10 cellular contexts compared by ENCODE assay signal in genomic region chr9:127852829-127853228, GRCh38. TPM values are rescaled to one million over a fixed set of nuclear protein-coding genes. Genes with fewer than 3 reads are reported as not detected.
DNase-seq lines count a peak whose midpoint lies in the region; ATAC-seq, FAIRE-seq and TF ChIP-seq lines count a peak whose summit lies in the region.
"Had no signal": no experiment of that assay in that cellular context is flagged by ENCODE, and none has a peak within 500 bp of the region (broad histone marks: within the 10 kb centered on the region; RNA-seq: fewer than 3 reads in every experiment).

No MANE protein-coding gene starts in this region.

- no peak for TF ChIP-seq EP300 in HepG2 (IDR thresholded peaks at IDR 0.05; ENCODE audit: low read depth in 2 of 2, low read length in 2 of 2)
- TF ChIP-seq EP300 in HepG2 (CRISPR knock-in tag; IDR thresholded peaks at IDR 0.05; ENCODE audit: borderline replicate concordance), result no peak

- H3K27ac Mint-ChIP-seq in activated CD4-positive, alpha-beta T cell treated with anti-CD3 and anti-CD28 coated beads for 36 hours, result peak overlapping the region; percentile 10

- no peaks in the 10 kb centered on the region for H4K20me1 ChIP-seq in HepG2 (ENCODE audit: insufficient read depth, low read length)

- no peak for ATAC-seq in activated CD4-positive, alpha-beta T cell treated with anti-CD3 and anti-CD28 coated beads for 36 hours
- ATAC-seq in HepG2, result no peak
- no peak for ATAC-seq in GM19397 (IDR thresholded peaks at IDR 0.05; ENCODE audit: unreplicated experiment)
- ATAC-seq: Panc1 had no signal

- no TSS peak for BruUV-seq in HepG2 (replicated peaks; lab: Mats Ljungman, UMichigan)

- H2AFZ ChIP-seq in HepG2 (ENCODE audit: low read length), result no peak overlapping the region

- intact Hi-C loops in activated CD4-positive, alpha-beta T cell treated with anti-CD3 and anti-CD28 coated beads for 36 hours (cut with DNase I, micrococcal nuclease), result no loop called here
- intact Hi-C loops in ascending aorta (cut with DNase I), result no loop called here
- intact Hi-C loops in HepG2 (cut with micrococcal nuclease; ENCODE audit: unreplicated experiment), result no loop called here

- no peak for DNase-seq in activated CD4-positive, alpha-beta T cell treated with anti-CD3 and anti-CD28 coated beads for 36 hours
- DNase-seq in activated CD4-positive, alpha-beta T cell treated with anti-CD3 and anti-CD28 coated beads, Interleukin-2, amount 50 U/mL, for 48 hours, result no peak
- no peak for DNase-seq in ascending aorta (ENCODE audit: low spot score in 2 of 2)
- no peak for DNase-seq in HepG2 (ENCODE audit: low spot score)
- no peak for DNase-seq in GM19238 (ENCODE audit: insufficient read length, low spot score)
- DNase-seq in NCI-H345 (lab: John Stamatoyannopoulos, UW), result no peak
- DNase-seq: NCI-H1436 had no signal

- TF ChIP-seq RAD21 in HepG2 (CRISPR knock-in tag; IDR thresholded peaks at IDR 0.05), result no peak

- H3K27ac ChIP-seq in ascending aorta (peak overlapping the region; percentile 96 to 97), HepG2 (ENCODE audit: extremely low read length, insufficient read depth, low read length) (no peak overlapping the region), stomach smooth muscle (ENCODE audit: low read length) (peak overlapping the region; percentile 11)

- CTCF ChIA-PET in activated CD4-positive, alpha-beta T cell treated with anti-CD3 and anti-CD28 coated beads for 36 hours (lab: Charles Lee), result interaction anchor here (0.6 to 2.1 kb wide), 6 partner anchors 10 to 117 kb away, joined by 3 to 7 read pairs (median 3); no protein-coding TSS in a partner anchor
- CTCF ChIA-PET in HepG2 (lab: Yijun Ruan, JAX; ENCODE audit: low intra/inter-chr PET ratio, low total read pairs), result no interaction called here

- no peak for TF ChIP-seq POLR2A in HepG2 (IDR thresholded peaks at IDR 0.05; ENCODE audit: insufficient read depth in 1 of 2, low read depth in 2 of 2, low read length in 2 of 2)

- in situ Hi-C loops in HepG2 (cut with HindIII; ENCODE audit: extremely low pct_ligation_motif_present, low pct_unique_long_range_greater_than_20kb), result no loop called here

- peak overlapping the region; percentile 83 for H3K4me3 Mint-ChIP-seq in activated CD4-positive, alpha-beta T cell treated with anti-CD3 and anti-CD28 coated beads for 36 hours

- H3K9me3 ChIP-seq in ascending aorta, result peaks cover 6 to 10% of the 10 kb centered on the region in 2 donors
- 0 out of 2 replicates have a peak, but pooled peaks cover 7% of the 10 kb centered on the region for H3K9me3 ChIP-seq in HepG2 (ENCODE audit: low read length)
- peaks cover 0 to 8% of the 10 kb centered on the region in 2 donors for H3K9me3 ChIP-seq in stomach smooth muscle (ENCODE audit: control insufficient read depth in 2 of 2, low read length in 2 of 2)

- H3K4me1 ChIP-seq in ascending aorta (peaks cover 5 to 36% of the 10 kb centered on the region in 2 donors), HepG2 (ENCODE audit: insufficient read depth, low read length) (peaks cover 70% of the 10 kb centered on the region), stomach smooth muscle (ENCODE audit: control insufficient read depth, insufficient read depth, low read length) (peaks cover 17% of the 10 kb centered on the region)

- WGBS in HepG2 (ENCODE audit: low lambda C conversion rate), result 83% methylated on average over 8 of the region's 9 CpGs

- FAIRE-seq in HepG2 (lab: Jason Lieb, UNC), result no peak

- no peaks in the 10 kb centered on the region for H3K27me3 Mint-ChIP-seq in activated CD4-positive, alpha-beta T cell treated with anti-CD3 and anti-CD28 coated beads for 36 hours

- POLR2A ChIA-PET in activated CD4-positive, alpha-beta T cell treated with anti-CD3 and anti-CD28 coated beads for 36 hours (lab: Charles Lee), result no interaction called here
- POLR2A ChIA-PET in HepG2 (lab: Yijun Ruan, JAX), result no interaction called here

- peaks cover 27% of the 10 kb centered on the region for H3K36me3 Mint-ChIP-seq in activated CD4-positive, alpha-beta T cell treated with anti-CD3 and anti-CD28 coated beads for 36 hours (ENCODE audit: low read depth)

- H3K4me3 ChIP-seq in ascending aorta (peak overlapping the region; percentile 50 to 77), HepG2 (replicated peaks in 1 of 3; ENCODE audit: insufficient read depth in 1 of 3, low read depth in 2 of 3, low read length in 3 of 3) (no peak overlapping the region), stomach smooth muscle (ENCODE audit: low read length in 2 of 2) (peak overlapping the region; percentile 25 to 76)

- peaks cover 23% of the 10 kb centered on the region for H3K4me1 Mint-ChIP-seq in activated CD4-positive, alpha-beta T cell treated with anti-CD3 and anti-CD28 coated beads for 36 hours

- TF ChIP-seq CTCF in ascending aorta (IDR thresholded peaks at IDR 0.05) (no peak), HepG2 (CRISPR knock-in tag; IDR thresholded peaks at IDR 0.05) (no peak)

- no peak overlapping the region for H3K4me2 ChIP-seq in HepG2 (ENCODE audit: low read depth, low read length)

- H3K9me3 Mint-ChIP-seq in activated CD4-positive, alpha-beta T cell treated with anti-CD3 and anti-CD28 coated beads for 36 hours (ENCODE audit: low read depth), result peaks cover 17% of the 10 kb centered on the region

- H3K36me3 ChIP-seq in ascending aorta, result peaks cover 6 to 28% of the 10 kb centered on the region in 2 donors
- no peaks in the 10 kb centered on the region for H3K36me3 ChIP-seq in HepG2 (replicated peaks in 1 of 2; ENCODE audit: control insufficient read depth in 1 of 2, insufficient read depth in 2 of 2, low read length in 2 of 2)
- no peaks in the 10 kb centered on the region for H3K36me3 ChIP-seq in stomach smooth muscle (ENCODE audit: control insufficient read depth in 2 of 2, insufficient read depth in 2 of 2, low read length in 2 of 2)

- H3K27me3 ChIP-seq in ascending aorta (no peaks in the 10 kb centered on the region), HepG2 (ENCODE audit: control insufficient read depth in 1 of 2, insufficient read depth in 2 of 2, low read length in 2 of 2) (0 out of 5 replicates have a peak, but pooled peaks cover 0 to 1% of the 10 kb centered on the region in 2 experiments), stomach smooth muscle (ENCODE audit: control insufficient read depth in 1 of 2, insufficient read depth in 2 of 2, low read length in 2 of 2) (no peaks in the 10 kb centered on the region)

- no peaks in the 10 kb centered on the region for H3K79me2 ChIP-seq in HepG2 (ENCODE audit: insufficient read depth, low read length)

- H3K9ac ChIP-seq in HepG2 (ENCODE audit: insufficient read depth, low read depth, low read length) (no peak overlapping the region), stomach smooth muscle (ENCODE audit: low read length in 2 of 2) (peak overlapping the region; percentile 33 to 60)

RNA-seq across cellular contexts. Expression of gene ENG, which starts 1.6 kb away (rescaled TPM):
- total RNA-seq in activated CD4-positive, alpha-beta T cell treated with anti-CD3 and anti-CD28 coated beads for 36 hours, result 10 to 100 TPM; 13.9 to 15.2 TPM
- total RNA-seq in ascending aorta (675 TPM), HepG2 (2016; rRNA removed; fragmentation: Illumina TruSeq; extraction: Trizol) (0.02 TPM in 1 of 2 replicates, not detected in the other)
- total RNA-seq in HepG2 (2016; cell fraction: cytosol; rRNA removed; fragmentation: Illumina TruSeq; extraction: Trizol; ENCODE audit: low read depth), result not detected in 2 replicates
- 0.07 and 0.17 TPM in 2 replicates for total RNA-seq in HepG2 (2016; cell fraction: insoluble cytoplasmic fraction; rRNA removed; fragmentation: Illumina TruSeq; extraction: Trizol)
- 0.07 and 0.22 TPM in 2 replicates for total RNA-seq in HepG2 (2016; cell fraction: membrane; rRNA removed; fragmentation: Illumina TruSeq; extraction: Trizol)
- total RNA-seq in HepG2 (2016; cell fraction: nucleus; rRNA removed; fragmentation: Illumina TruSeq; extraction: Trizol), result 0.25 TPM in 1 of 2 replicates, not detected in the other
- polyA plus RNA-seq in HepG2 (2011; rRNA removed), result 1.1 and 1.4 TPM in 2 replicates
- 0.82 and 1.1 TPM in 2 replicates for polyA plus RNA-seq in HepG2 (2011; cell fraction: cytosol; rRNA removed)
- polyA plus RNA-seq in HepG2 (2011; cell fraction: nucleus; rRNA removed), result 2.1 and 2.3 TPM in 2 replicates
- 1.4 and 1.5 TPM in 2 replicates for polyA plus RNA-seq in HepG2 (2012)
- polyA plus RNA-seq in HepG2 (2016; cell fraction: cytosol; fragmentation: Illumina TruSeq; extraction: Trizol; ENCODE audit: low read depth), result not detected in 2 replicates
- polyA plus RNA-seq in HepG2 (2016; cell fraction: insoluble cytoplasmic fraction; fragmentation: Illumina TruSeq; extraction: Trizol; ENCODE audit: low read depth), result 0.08 TPM in 1 of 2 replicates, not detected in the other
- 0.06 and 0.13 TPM in 2 replicates for polyA plus RNA-seq in HepG2 (2016; cell fraction: membrane; fragmentation: Illumina TruSeq; extraction: Trizol; ENCODE audit: low read depth)
- polyA plus RNA-seq in HepG2 (2016; cell fraction: nucleus; fragmentation: Illumina TruSeq; extraction: Trizol; ENCODE audit: insufficient read depth, low read depth), result 0.20 and 0.22 TPM in 2 replicates
- polyA minus RNA-seq in HepG2 (2011; rRNA and poly(A)+ RNA removed; ENCODE audit: low replicate concordance), result 1.2 and 26.5 TPM in 2 replicates
- polyA minus RNA-seq in HepG2 (2011; cell fraction: cytosol; rRNA and poly(A)+ RNA removed), result 0.30 and 0.62 TPM in 2 replicates
- 0.75 and 0.90 TPM in 2 replicates for polyA minus RNA-seq in HepG2 (2011; cell fraction: nucleus; rRNA and poly(A)+ RNA removed)

RNA-seq across cellular contexts. Expression of gene AK1, which starts 24.6 kb away (rescaled TPM):
- 10 to 100 TPM; 14.5 to 23.9 TPM for total RNA-seq in activated CD4-positive, alpha-beta T cell treated with anti-CD3 and anti-CD28 coated beads for 36 hours
- total RNA-seq in ascending aorta (64.5 TPM), HepG2 (2016; rRNA removed; fragmentation: Illumina TruSeq; extraction: Trizol) (25.7 and 32.8 TPM in 2 replicates)
- 12.5 and 17.4 TPM in 2 replicates for total RNA-seq in HepG2 (2016; cell fraction: cytosol; rRNA removed; fragmentation: Illumina TruSeq; extraction: Trizol; ENCODE audit: low read depth)
- total RNA-seq in HepG2 (2016; cell fraction: insoluble cytoplasmic fraction; rRNA removed; fragmentation: Illumina TruSeq; extraction: Trizol), result 27.8 and 33.7 TPM in 2 replicates
- total RNA-seq in HepG2 (2016; cell fraction: membrane; rRNA removed; fragmentation: Illumina TruSeq; extraction: Trizol), result 18.2 and 19.8 TPM in 2 replicates
- total RNA-seq in HepG2 (2016; cell fraction: nucleus; rRNA removed; fragmentation: Illumina TruSeq; extraction: Trizol), result 13.7 and 15.3 TPM in 2 replicates
- 19.1 and 28.5 TPM in 2 replicates for polyA plus RNA-seq in HepG2 (2011; rRNA removed)
- polyA plus RNA-seq in HepG2 (2011; cell fraction: cytosol; rRNA removed), result 29.9 and 38.0 TPM in 2 replicates
- 34.1 and 55.6 TPM in 2 replicates for polyA plus RNA-seq in HepG2 (2011; cell fraction: nucleus; rRNA removed)
- 17.5 and 23.3 TPM in 2 replicates for polyA plus RNA-seq in HepG2 (2012)
- 28.9 and 48.9 TPM in 2 replicates for polyA plus RNA-seq in HepG2 (2016; cell fraction: cytosol; fragmentation: Illumina TruSeq; extraction: Trizol; ENCODE audit: low read depth)
- polyA plus RNA-seq in HepG2 (2016; cell fraction: insoluble cytoplasmic fraction; fragmentation: Illumina TruSeq; extraction: Trizol; ENCODE audit: low read depth), result 44.7 and 50.7 TPM in 2 replicates
- polyA plus RNA-seq in HepG2 (2016; cell fraction: membrane; fragmentation: Illumina TruSeq; extraction: Trizol; ENCODE audit: low read depth), result 31.6 and 41.6 TPM in 2 replicates
- polyA plus RNA-seq in HepG2 (2016; cell fraction: nucleus; fragmentation: Illumina TruSeq; extraction: Trizol; ENCODE audit: insufficient read depth, low read depth), result 39.2 and 40.7 TPM in 2 replicates
- 3.6 and 45.8 TPM in 2 replicates for polyA minus RNA-seq in HepG2 (2011; rRNA and poly(A)+ RNA removed; ENCODE audit: low replicate concordance)
- polyA minus RNA-seq in HepG2 (2011; cell fraction: cytosol; rRNA and poly(A)+ RNA removed), result 3.8 and 5.4 TPM in 2 replicates
- polyA minus RNA-seq in HepG2 (2011; cell fraction: nucleus; rRNA and poly(A)+ RNA removed), result 1.7 and 4.1 TPM in 2 replicates

RNA-seq across cellular contexts. Expression of gene ST6GALNAC6, which starts 46.6 kb away (rescaled TPM):
- 10 to 100 TPM; 46.3 to 63.3 TPM for total RNA-seq in activated CD4-positive, alpha-beta T cell treated with anti-CD3 and anti-CD28 coated beads for 36 hours
- total RNA-seq in ascending aorta (172 TPM), HepG2 (2016; rRNA removed; fragmentation: Illumina TruSeq; extraction: Trizol) (16.7 and 18.5 TPM in 2 replicates)
- 13.5 and 13.9 TPM in 2 replicates for total RNA-seq in HepG2 (2016; cell fraction: cytosol; rRNA removed; fragmentation: Illumina TruSeq; extraction: Trizol; ENCODE audit: low read depth)
- total RNA-seq in HepG2 (2016; cell fraction: insoluble cytoplasmic fraction; rRNA removed; fragmentation: Illumina TruSeq; extraction: Trizol), result 11.7 and 18.2 TPM in 2 replicates
- 42.0 and 46.1 TPM in 2 replicates for total RNA-seq in HepG2 (2016; cell fraction: membrane; rRNA removed; fragmentation: Illumina TruSeq; extraction: Trizol)
- 13.4 and 15.1 TPM in 2 replicates for total RNA-seq in HepG2 (2016; cell fraction: nucleus; rRNA removed; fragmentation: Illumina TruSeq; extraction: Trizol)
- polyA plus RNA-seq in HepG2 (2011; rRNA removed), result 65.4 and 103 TPM in 2 replicates
- 63.0 and 69.3 TPM in 2 replicates for polyA plus RNA-seq in HepG2 (2011; cell fraction: cytosol; rRNA removed)
- polyA plus RNA-seq in HepG2 (2011; cell fraction: nucleus; rRNA removed), result 134 and 138 TPM in 2 replicates
- polyA plus RNA-seq in HepG2 (2012), result 36.1 and 53.0 TPM in 2 replicates
- polyA plus RNA-seq in HepG2 (2016; cell fraction: cytosol; fragmentation: Illumina TruSeq; extraction: Trizol; ENCODE audit: low read depth), result 33.4 and 37.1 TPM in 2 replicates
- 18.0 and 19.3 TPM in 2 replicates for polyA plus RNA-seq in HepG2 (2016; cell fraction: insoluble cytoplasmic fraction; fragmentation: Illumina TruSeq; extraction: Trizol; ENCODE audit: low read depth)
- 54.8 and 59.0 TPM in 2 replicates for polyA plus RNA-seq in HepG2 (2016; cell fraction: membrane; fragmentation: Illumina TruSeq; extraction: Trizol; ENCODE audit: low read depth)
- polyA plus RNA-seq in HepG2 (2016; cell fraction: nucleus; fragmentation: Illumina TruSeq; extraction: Trizol; ENCODE audit: insufficient read depth, low read depth), result 32.9 and 35.5 TPM in 2 replicates
- 41.6 and 91.9 TPM in 2 replicates for polyA minus RNA-seq in HepG2 (2011; rRNA and poly(A)+ RNA removed; ENCODE audit: low replicate concordance)
- 15.4 and 21.1 TPM in 2 replicates for polyA minus RNA-seq in HepG2 (2011; cell fraction: cytosol; rRNA and poly(A)+ RNA removed)
- polyA minus RNA-seq in HepG2 (2011; cell fraction: nucleus; rRNA and poly(A)+ RNA removed), result 22.4 and 22.6 TPM in 2 replicates

RNA-seq across cellular contexts. Expression of gene FPGS, which starts 50.1 kb away (rescaled TPM):
- 10 to 100 TPM; 71.9 to 80.4 TPM for total RNA-seq in activated CD4-positive, alpha-beta T cell treated with anti-CD3 and anti-CD28 coated beads for 36 hours
- 286 TPM for total RNA-seq in ascending aorta
- total RNA-seq in HepG2 (2016; rRNA removed; fragmentation: Illumina TruSeq; extraction: Trizol), result 20.3 and 35.6 TPM in 2 replicates
- 7.4 and 10.3 TPM in 2 replicates for total RNA-seq in HepG2 (2016; cell fraction: cytosol; rRNA removed; fragmentation: Illumina TruSeq; extraction: Trizol; ENCODE audit: low read depth)
- 18.5 and 37.2 TPM in 2 replicates for total RNA-seq in HepG2 (2016; cell fraction: insoluble cytoplasmic fraction; rRNA removed; fragmentation: Illumina TruSeq; extraction: Trizol)
- total RNA-seq in HepG2 (2016; cell fraction: membrane; rRNA removed; fragmentation: Illumina TruSeq; extraction: Trizol), result 18.1 and 18.9 TPM in 2 replicates
- total RNA-seq in HepG2 (2016; cell fraction: nucleus; rRNA removed; fragmentation: Illumina TruSeq; extraction: Trizol), result 26.8 and 31.7 TPM in 2 replicates
- 36.8 and 41.3 TPM in 2 replicates for polyA plus RNA-seq in HepG2 (2011; rRNA removed)
- polyA plus RNA-seq in HepG2 (2011; cell fraction: cytosol; rRNA removed), result 20.2 and 34.2 TPM in 2 replicates
- polyA plus RNA-seq in HepG2 (2011; cell fraction: nucleus; rRNA removed), result 102 and 128 TPM in 2 replicates
- polyA plus RNA-seq in HepG2 (2012), result 16.9 and 23.2 TPM in 2 replicates
- polyA plus RNA-seq in HepG2 (2016; cell fraction: cytosol; fragmentation: Illumina TruSeq; extraction: Trizol; ENCODE audit: low read depth), result 8.3 and 9.4 TPM in 2 replicates
- polyA plus RNA-seq in HepG2 (2016; cell fraction: insoluble cytoplasmic fraction; fragmentation: Illumina TruSeq; extraction: Trizol; ENCODE audit: low read depth), result 21.4 and 32.6 TPM in 2 replicates
- polyA plus RNA-seq in HepG2 (2016; cell fraction: membrane; fragmentation: Illumina TruSeq; extraction: Trizol; ENCODE audit: low read depth), result 12.8 and 13.0 TPM in 2 replicates
- polyA plus RNA-seq in HepG2 (2016; cell fraction: nucleus; fragmentation: Illumina TruSeq; extraction: Trizol; ENCODE audit: insufficient read depth, low read depth), result 68.3 and 83.1 TPM in 2 replicates
- polyA minus RNA-seq in HepG2 (2011; rRNA and poly(A)+ RNA removed; ENCODE audit: low replicate concordance), result 71.8 and 195 TPM in 2 replicates
- 13.5 and 19.9 TPM in 2 replicates for polyA minus RNA-seq in HepG2 (2011; cell fraction: cytosol; rRNA and poly(A)+ RNA removed)
- 25.4 and 26.6 TPM in 2 replicates for polyA minus RNA-seq in HepG2 (2011; cell fraction: nucleus; rRNA and poly(A)+ RNA removed)

Comparison
In these comparisons a context has a peak if more than half of its experiments do, and no peak if none do; other contexts are left out.
1. H3K4me3 ChIP-seq: peak in ascending aorta (2 of 2) and stomach smooth muscle (2 of 2); none in HepG2 (0 of 3).
2. RNA of gene ENG, which starts 1.6 kb away (total RNA-seq): 675 TPM in ascending aorta (single experiment); 13.9 to 15.2 TPM in activated CD4-positive, alpha-beta T cell treated with anti-CD3 and anti-CD28 coated beads for 36 hours and 0.02 to 0.25 TPM in HepG2; every median in the first group is over 10 times any median in the second.